ENCODE assay signal across 32 cellular contexts in the genomic region with DNA sequence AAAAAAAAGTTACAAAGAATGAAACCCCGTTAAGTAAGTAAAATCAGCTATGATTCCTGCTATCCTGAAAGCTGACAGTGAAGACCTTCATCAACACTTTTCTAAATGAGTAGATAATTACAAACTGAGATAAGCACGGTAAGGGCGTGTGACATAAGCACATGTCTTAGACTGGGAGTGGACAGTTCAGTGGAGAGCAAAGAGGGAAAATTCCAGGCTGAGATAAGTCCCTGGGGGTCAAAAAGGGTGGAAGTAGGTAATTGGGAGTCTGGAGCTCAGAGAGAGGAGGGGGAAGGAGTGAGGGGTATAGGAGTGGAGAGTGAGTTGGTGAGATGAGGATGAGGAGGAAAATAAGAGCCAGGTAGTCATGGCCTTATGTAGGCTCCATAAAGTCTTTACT. TPM values are rescaled to one million over a fixed set of nuclear protein-coding genes. Genes with fewer than 3 reads are reported as not detected.
"Had no signal": no experiment of that assay in that cellular context is flagged by ENCODE, and none has a peak within 500 bp of the region (broad histone marks: within the 10 kb centered on the region; RNA-seq: fewer than 3 reads in every experiment).

No MANE protein-coding gene starts in this region.

- H3K4me3 Mint-ChIP-seq: immature natural killer cell; naive B cell; natural killer cell; nephron progenitor cell; neural progenitor cell; stimulated activated effector memory CD8-positive, alpha-beta T cell treated with anti-CD3 and anti-CD28 coated beads, Interleukin-12 subunit alpha, Interleukin-12 subunit beta, amount 100 ng/mL, for 72 hours; stimulated activated naive CD8-positive, alpha-beta T cell treated with anti-CD3 and anti-CD28 coated beads, Interleukin-15, Interleukin-2, amounts not matched to agents 100 ng/mL and 50 ng/mL, for 24 hours had no signal

- H3K9ac ChIP-seq: neural progenitor cell had no signal

- DNase-seq: hypothalamus; immature natural killer cell; kidney; left colon; left lung; lower lobe of right lung; mammary epithelial cell; mesenchymal stem cell; naive B cell; natural killer cell; nephron progenitor cell; ovary; retina; right cardiac atrium; sigmoid colon; small intestine; spleen; stimulated activated CD4-positive, alpha-beta T cell treated with anti-CD3 and anti-CD28 coated beads, Interleukin-4, amount 100 ng/mL, for 24 hours; stimulated activated naive CD4-positive, alpha-beta T cell; tibial artery; trophoblast cell; upper lobe of right lung had no signal

- H2AFZ ChIP-seq: neural progenitor cell had no signal

- H3K27ac Mint-ChIP-seq: immature natural killer cell; natural killer cell; nephron progenitor cell; neural progenitor cell; progenitor cell of endocrine pancreas; stimulated activated effector memory CD8-positive, alpha-beta T cell treated with anti-CD3 and anti-CD28 coated beads, Interleukin-12 subunit alpha, Interleukin-12 subunit beta, amount 100 ng/mL, for 72 hours; stimulated activated naive CD8-positive, alpha-beta T cell treated with anti-CD3 and anti-CD28 coated beads, Interleukin-15, Interleukin-2, amounts not matched to agents 100 ng/mL and 50 ng/mL, for 24 hours had no signal

- H3K4me3 ChIP-seq: left lung, lower lobe of right lung, neural progenitor cell, ovary, sigmoid colon, spleen, suprapubic skin, thoracic aorta, tibial artery, upper lobe of right lung had no signal

- H3K9me3 ChIP-seq: left lung, lower lobe of right lung, ovary, sigmoid colon, spleen, suprapubic skin, thoracic aorta, tibial artery, upper lobe of right lung had no signal

- H3K4me2 ChIP-seq: neural progenitor cell had no signal

- H3K36me3 ChIP-seq: left lung, lower lobe of right lung, neural progenitor cell, ovary, sigmoid colon, spleen, suprapubic skin, thoracic aorta, tibial artery, upper lobe of right lung had no signal

- ATAC-seq: left colon; left lung; right cardiac atrium; stimulated activated effector memory CD8-positive, alpha-beta T cell treated with anti-CD3 and anti-CD28 coated beads, Interleukin-12 subunit alpha, Interleukin-12 subunit beta, amount 100 ng/mL, for 72 hours had no signal

- H3K27me3 Mint-ChIP-seq: naive B cell had no signal

- FAIRE-seq: islet of Langerhans, kidney, small intestine, urothelium cell line had no signal

- H3K27me3 ChIP-seq: left lung, neural progenitor cell, ovary, sigmoid colon, spleen, suprapubic skin, tibial artery, upper lobe of right lung had no signal

- H3K27ac ChIP-seq: lower lobe of right lung, neural progenitor cell, ovary, sigmoid colon, suprapubic skin, thoracic aorta, tibial artery, upper lobe of right lung had no signal

- H3K4me1 ChIP-seq: sigmoid colon, tibial artery, upper lobe of right lung had no signal

- H3K36me3 Mint-ChIP-seq: immature natural killer cell; naive B cell; natural killer cell; neural progenitor cell; stimulated activated effector memory CD8-positive, alpha-beta T cell treated with anti-CD3 and anti-CD28 coated beads, Interleukin-12 subunit alpha, Interleukin-12 subunit beta, amount 100 ng/mL, for 72 hours had no signal

- H3K9me3 Mint-ChIP-seq: immature natural killer cell; naive B cell; natural killer cell; nephron progenitor cell; neural progenitor cell; stimulated activated naive CD8-positive, alpha-beta T cell treated with anti-CD3 and anti-CD28 coated beads, Interleukin-15, Interleukin-2, amounts not matched to agents 100 ng/mL and 50 ng/mL, for 24 hours had no signal

RNA-seq across cellular contexts. Expression of a gene that starts 4.4 kb away (rescaled TPM):
- total RNA-seq: right cardiac atrium, sigmoid colon, subcutaneous adipose tissue had no signal
- polyA plus RNA-seq: immature natural killer cell, liver, right cardiac atrium had no signal

RNA-seq across cellular contexts. Expression of a gene that starts 24.2 kb away (rescaled TPM):
- polyA plus RNA-seq: right cardiac atrium had no signal

RNA-seq across cellular contexts. Expression of a gene that starts 47.9 kb away (rescaled TPM):
- total RNA-seq: progenitor cell of endocrine pancreas had no signal
